Comparison of ENCODE assay signal across 9 cellular contexts in the genomic region with DNA sequence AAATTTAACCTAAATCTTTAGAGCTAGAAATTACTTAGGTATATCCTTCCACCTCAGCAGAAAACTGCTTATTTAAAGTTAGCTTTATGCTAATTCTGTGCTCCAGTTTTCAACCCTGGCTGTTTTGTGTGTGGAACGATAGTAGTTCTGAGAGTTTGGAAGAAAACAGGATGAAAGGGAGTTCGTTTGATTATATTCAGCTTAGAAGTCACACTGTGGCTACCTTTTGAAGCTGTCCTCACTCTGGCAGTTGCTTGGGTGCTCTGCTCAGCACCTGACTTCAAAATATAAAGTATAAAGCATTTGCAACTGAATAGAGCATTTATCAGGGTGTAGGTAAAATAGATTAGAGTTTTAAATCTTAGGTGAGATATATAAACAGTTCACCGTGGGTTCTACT. TPM values are rescaled to one million over a fixed set of nuclear protein-coding genes. Genes with fewer than 3 reads are reported as not detected.
DNase-seq lines count a peak whose midpoint lies in the region; ATAC-seq and TF ChIP-seq lines count a peak whose summit lies in the region.
"Had no signal": no experiment of that assay in that cellular context is flagged by ENCODE, and none has a peak within 500 bp of the region (broad histone marks: within the 10 kb centered on the region; RNA-seq: fewer than 3 reads in every experiment).

No MANE protein-coding gene starts in this region.

- H3K27me3 Mint-ChIP-seq in T-helper 17 cell = no peaks in the 10 kb centered on the region

- H3K27me3 ChIP-seq in GM06990 (replicated peaks; ENCODE audit: control insufficient read depth, insufficient read depth, low read length) (no peaks in the 10 kb centered on the region), right cardiac atrium (ENCODE audit: control insufficient read depth, insufficient read depth) (no peaks in the 10 kb centered on the region)

- peak overlapping the region; percentile 77 for H3K4me3 Mint-ChIP-seq in T-helper 17 cell
- peak overlapping the region; percentile 81 for H3K4me3 Mint-ChIP-seq in stimulated activated effector memory CD8-positive, alpha-beta T cell treated with anti-CD3 and anti-CD28 coated beads, Interleukin-12 subunit alpha, Interleukin-12 subunit beta, amount 100 ng/mL, for 72 hours

- peaks cover 2% of the 10 kb centered on the region for H3K36me3 ChIP-seq in GM06990 (ENCODE audit: control insufficient read depth, insufficient read depth, low read length)

- H3K27ac ChIP-seq in right cardiac atrium (ENCODE audit: low read length) = peak overlapping the region; percentile 76

- H3K9me3 ChIP-seq in T-helper 17 cell (ENCODE audit: control insufficient read depth, low read length, poor library complexity, severe bottlenecking) (no peaks in the 10 kb centered on the region), right cardiac atrium (ENCODE audit: control insufficient read depth, low read length) (no peaks in the 10 kb centered on the region)

- peak overlapping the region; percentile 97 for H3K27ac Mint-ChIP-seq in T-helper 17 cell
- peak overlapping the region; percentile 94 for H3K27ac Mint-ChIP-seq in stimulated activated effector memory CD8-positive, alpha-beta T cell treated with anti-CD3 and anti-CD28 coated beads, Interleukin-12 subunit alpha, Interleukin-12 subunit beta, amount 100 ng/mL, for 72 hours

- no peak for DNase-seq in GM06990 (ENCODE audit: extremely low read depth, insufficient read length)
- no peak for DNase-seq in T-helper 17 cell
- DNase-seq in right cardiac atrium = no peak
- no peak for DNase-seq in stimulated activated effector memory CD8-positive, alpha-beta T cell treated with anti-CD3 and anti-CD28 coated beads, Interleukin-12 subunit alpha, Interleukin-12 subunit beta, amount 100 ng/mL, for 72 hours (ENCODE audit: low spot score in 2 of 2)
- DNase-seq in NCI-H1048 (lab: John Stamatoyannopoulos, UW) = no peak
- DNase-seq in T-helper 9 cell = no peak
- no peak for DNase-seq in DMS 273 treated with DMSO at 0.1 percent for 48 hours (lab: John Stamatoyannopoulos, UW)
- no peak for DNase-seq in hepatic stellate cell (ENCODE audit: low spot score)
- DNase-seq: NCI-H1105 treated with DMSO at 0.1 percent for 48 hours had no signal

- no peaks in the 10 kb centered on the region for H3K4me1 ChIP-seq in right cardiac atrium (ENCODE audit: control insufficient read depth, insufficient read depth, low read length)

- H3K4me1 Mint-ChIP-seq in T-helper 17 cell = peaks cover 32% of the 10 kb centered on the region
- H3K4me1 Mint-ChIP-seq in stimulated activated effector memory CD8-positive, alpha-beta T cell treated with anti-CD3 and anti-CD28 coated beads, Interleukin-12 subunit alpha, Interleukin-12 subunit beta, amount 100 ng/mL, for 72 hours = peaks cover 25% of the 10 kb centered on the region

- peaks cover 3% of the 10 kb centered on the region for H3K36me3 Mint-ChIP-seq in T-helper 17 cell (ENCODE audit: low read depth)
- H3K36me3 Mint-ChIP-seq in stimulated activated effector memory CD8-positive, alpha-beta T cell treated with anti-CD3 and anti-CD28 coated beads, Interleukin-12 subunit alpha, Interleukin-12 subunit beta, amount 100 ng/mL, for 72 hours = peaks cover 78% of the 10 kb centered on the region

- TF ChIP-seq CTCF in GM06990 (IDR thresholded peaks at IDR 0.05; ENCODE audit: insufficient read depth, low read length, poor library complexity, severe bottlenecking) = no peak

- H3K4me3 ChIP-seq in GM06990 (replicated peaks; ENCODE audit: low read depth, low read length) (peak overlapping the region; percentile 35), right cardiac atrium (ENCODE audit: low read length) (no peak overlapping the region)

- no peaks in the 10 kb centered on the region for H3K9me3 Mint-ChIP-seq in stimulated activated effector memory CD8-positive, alpha-beta T cell treated with anti-CD3 and anti-CD28 coated beads, Interleukin-12 subunit alpha, Interleukin-12 subunit beta, amount 100 ng/mL, for 72 hours

- ATAC-seq in T-helper 17 cell (no peak), right cardiac atrium (no peak)
- no peak for ATAC-seq in stimulated activated effector memory CD8-positive, alpha-beta T cell treated with anti-CD3 and anti-CD28 coated beads, Interleukin-12 subunit alpha, Interleukin-12 subunit beta, amount 100 ng/mL, for 72 hours

- intact Hi-C loops in right cardiac atrium (cut with DNase I) = loop anchor here in 1 of 4 donors (10.0 kb wide), 1 partner anchor 116 kb away; no protein-coding TSS in a partner anchor

- 25% methylated on average over 3 of the region's 3 CpGs for WGBS in right cardiac atrium

RNA-seq across cellular contexts. Expression of gene ASCC1, which starts 2.7 kb away (rescaled TPM):
- 10 to 100 TPM; 14.0 to 14.6 TPM for total RNA-seq in T-helper 17 cell
- total RNA-seq in right cardiac atrium = 10 to 100 TPM; 27.6 to 37.9 (median 32.8) TPM
- 26.0 TPM for polyA plus RNA-seq in right cardiac atrium

RNA-seq across cellular contexts. Expression of gene ANAPC16, which starts 2.9 kb away (rescaled TPM):
- total RNA-seq in T-helper 17 cell (10 to 100 TPM; 69.5 to 85.7 TPM), right cardiac atrium (100 to 1,000 TPM; 190 to 236 (median 223) TPM)
- polyA plus RNA-seq in right cardiac atrium = 287 TPM

RNA-seq across cellular contexts. Expression of gene DDIT4, which starts 55.0 kb away (rescaled TPM):
- total RNA-seq in T-helper 17 cell = 100 to 1,000 TPM; 186 to 300 TPM
- 100 to 1,000 TPM in 1 of 4 donors, 10 to 100 TPM in 3; 33.0 to 113 (median 76.5) TPM for total RNA-seq in right cardiac atrium
- 53.6 TPM for polyA plus RNA-seq in right cardiac atrium
